22 cellular contexts compared by ENCODE assay signal in the genomic region with DNA sequence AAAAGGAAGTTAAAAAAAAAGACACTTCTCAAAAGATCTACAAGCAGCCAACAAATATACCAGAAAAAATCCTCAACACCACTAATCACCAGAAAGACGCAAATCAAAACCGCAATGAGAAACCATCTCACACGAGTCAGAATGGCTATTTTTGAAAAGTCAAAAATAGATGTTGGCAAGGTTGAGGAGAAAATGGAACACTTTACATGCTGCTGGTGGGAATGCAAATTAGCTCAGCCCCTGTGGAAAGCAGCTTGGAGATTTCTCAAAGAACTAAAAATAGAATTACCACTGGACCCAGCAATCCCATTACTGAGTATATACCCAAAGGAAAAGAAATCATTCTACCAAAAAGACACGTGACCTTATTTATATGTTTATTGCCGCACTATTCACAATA.
"Had no signal": no experiment of that assay in that cellular context is flagged by ENCODE, and none has a peak within 500 bp of the region (broad histone marks: within the 10 kb centered on the region; RNA-seq: fewer than 3 reads in every experiment).

No MANE protein-coding gene starts in this region.

- H3K79me2 ChIP-seq: hepatocyte had no signal

- H3K4me2 ChIP-seq: hepatocyte had no signal

- H3K4me3 ChIP-seq: dorsolateral prefrontal cortex, gastroesophageal sphincter, hepatocyte, psoas muscle, skin epidermis had no signal

- H3K27me3 ChIP-seq: gastroesophageal sphincter, hepatocyte had no signal

- H3K36me3 Mint-ChIP-seq: naive B cell; stimulated activated naive B cell treated with anti-CD40 and anti-IgM and Interleukin-4, amounts not matched to agents 10 μg/mL and 1 μg/mL and 100 μg/mL, for 72 hours had no signal

- H3K4me1 Mint-ChIP-seq: naive B cell; stimulated activated naive B cell treated with anti-CD40 and anti-IgM and Interleukin-4, amounts not matched to agents 10 μg/mL and 1 μg/mL and 100 μg/mL, for 72 hours; stimulated activated naive CD8-positive, alpha-beta T cell treated with anti-CD3 and anti-CD28 coated beads, Interleukin-15, amount 100 ng/mL, for 72 hours had no signal

- H2AFZ ChIP-seq: hepatocyte had no signal

- DNase-seq: central memory CD4-positive, alpha-beta T cell; cortex of kidney; dorsolateral prefrontal cortex; effector CD8-positive, alpha-beta T cell; foreskin fibroblast; glutamatergic neuron; mammary epithelial cell; naive B cell; psoas muscle; retina; stimulated activated CD4-positive, alpha-beta T cell treated with anti-CD3 and anti-CD28 coated beads, Interleukin-2, amount 100 ng/mL, for 24 hours; stimulated activated CD4-positive, alpha-beta T cell treated with anti-CD3 and anti-CD28 coated beads, Interleukin-4, amount 100 ng/mL, for 4 hours; stimulated activated naive B cell treated with anti-CD40 and anti-IgM and Interleukin-4, amounts not matched to agents 10 μg/mL and 1 μg/mL and 100 μg/mL, for 72 hours; stimulated activated naive CD8-positive, alpha-beta T cell treated with anti-CD3 and anti-CD28 coated beads, Interleukin-15, amount 100 ng/mL, for 72 hours; substantia nigra; trophoblast cell had no signal

- H3K9me3 Mint-ChIP-seq: stimulated activated naive CD8-positive, alpha-beta T cell treated with anti-CD3 and anti-CD28 coated beads, Interleukin-15, amount 100 ng/mL, for 72 hours had no signal

- ATAC-seq: esophagus mucosa; gastroesophageal sphincter; sciatic nerve; stimulated activated naive B cell treated with anti-CD40 and anti-IgM and Interleukin-4, amounts not matched to agents 10 μg/mL and 1 μg/mL and 100 μg/mL, for 72 hours; stimulated activated naive CD8-positive, alpha-beta T cell treated with anti-CD3 and anti-CD28 coated beads, Interleukin-15, amount 100 ng/mL, for 72 hours had no signal

- H3K4me3 Mint-ChIP-seq: naive B cell; nephron; stimulated activated naive B cell treated with anti-CD40 and anti-IgM and Interleukin-4, amounts not matched to agents 10 μg/mL and 1 μg/mL and 100 μg/mL, for 72 hours; stimulated activated naive CD8-positive, alpha-beta T cell treated with anti-CD3 and anti-CD28 coated beads, Interleukin-15, amount 100 ng/mL, for 72 hours had no signal

- H3K36me3 ChIP-seq: gastroesophageal sphincter had no signal

- H3K27ac Mint-ChIP-seq: naive B cell; nephron; stimulated activated naive B cell treated with anti-CD40 and anti-IgM and Interleukin-4, amounts not matched to agents 10 μg/mL and 1 μg/mL and 100 μg/mL, for 72 hours; stimulated activated naive CD8-positive, alpha-beta T cell treated with anti-CD3 and anti-CD28 coated beads, Interleukin-15, amount 100 ng/mL, for 72 hours had no signal

- H3K4me1 ChIP-seq: gastroesophageal sphincter, psoas muscle had no signal

- H3K27me3 Mint-ChIP-seq: naive B cell; stimulated activated naive B cell treated with anti-CD40 and anti-IgM and Interleukin-4, amounts not matched to agents 10 μg/mL and 1 μg/mL and 100 μg/mL, for 72 hours; stimulated activated naive CD8-positive, alpha-beta T cell treated with anti-CD3 and anti-CD28 coated beads, Interleukin-15, amount 100 ng/mL, for 72 hours had no signal

- H3K27ac ChIP-seq: dorsolateral prefrontal cortex, gastroesophageal sphincter, hepatocyte, psoas muscle, skin epidermis had no signal
